17 cellular contexts compared by ENCODE assay signal in the genomic region with DNA sequence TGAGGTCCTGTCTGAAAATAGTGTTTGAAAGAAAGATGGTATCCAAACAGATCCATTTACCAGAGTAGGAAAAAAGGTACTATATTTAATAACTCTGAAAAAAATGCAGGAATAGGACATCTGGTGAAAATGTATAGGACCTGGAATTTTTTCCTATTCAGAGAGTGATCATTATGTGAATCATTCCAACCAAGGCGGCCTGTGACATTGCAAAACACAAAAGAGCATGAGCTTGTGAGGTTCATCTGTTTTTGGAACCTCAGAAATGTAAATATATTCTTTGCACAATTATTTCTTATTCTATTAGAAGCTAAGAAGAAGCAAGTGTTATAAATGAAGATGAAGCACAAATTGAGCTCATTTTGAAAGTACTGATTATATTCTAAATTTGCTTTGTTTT. TPM values are rescaled to one million over a fixed set of nuclear protein-coding genes. Genes with fewer than 3 reads are reported as not detected.
"Had no signal": no experiment of that assay in that cellular context is flagged by ENCODE, and none has a peak within 500 bp of the region (broad histone marks: within the 10 kb centered on the region; RNA-seq: fewer than 3 reads in every experiment).

No MANE protein-coding gene starts in this region.

- DNase-seq: activated CD4-positive, alpha-beta T cell treated with anti-CD3 and anti-CD28 coated beads for 1 hour; activated CD4-positive, alpha-beta T cell treated with anti-CD3 and anti-CD28 coated beads, Interleukin-2, amount 50 U/mL, for 48 hours; activated gamma-delta T cell treated with Interleukin-2 at 50 U/mL for 16 hours; activated T-cell treated with anti-CD3 and anti-CD28 coated beads, Interleukin-2, amount 50 U/mL, for 48 hours; central memory CD4-positive, alpha-beta T cell; erythroblast; heart right ventricle; left lung; stimulated activated CD4-positive, alpha-beta T cell treated with anti-CD3 and anti-CD28 coated beads, Interleukin-2, amount 100 ng/mL, for 24 hours; stimulated activated naive CD4-positive, alpha-beta T cell; T-helper 2 cell; trophoblast cell had no signal

- H3K27me3 ChIP-seq: heart right ventricle, left lung had no signal

- ATAC-seq: left lung; natural killer cell treated with Interleukin-12 subunit alpha and Interleukin-12 subunit beta and Interleukin-15 and Interleukin-18, amount 100 ng/mL, for 72 hours; sciatic nerve had no signal

- H3K4me3 ChIP-seq: heart right ventricle, left lung had no signal

- H3K36me3 ChIP-seq: heart right ventricle, left lung had no signal

- H3K27ac ChIP-seq: heart right ventricle, left lung had no signal

RNA-seq across cellular contexts. Expression of a gene that starts 2.0 kb away (rescaled TPM):
- total RNA-seq: frontal cortex; heart right ventricle; left lung; natural killer cell treated with Interleukin-12 subunit alpha and Interleukin-12 subunit beta and Interleukin-15 and Interleukin-18, amount 100 ng/mL, for 72 hours; osteoblast; sciatic nerve had no signal
- polyA plus RNA-seq: heart right ventricle, keratinocyte had no signal
